19 cellular contexts compared by ENCODE assay signal in genomic region chr1:59640851-59641250, GRCh38.
"Had no signal": no experiment of that assay in that cellular context is flagged by ENCODE, and none has a peak within 500 bp of the region (broad histone marks: within the 10 kb centered on the region; RNA-seq: fewer than 3 reads in every experiment).

No MANE protein-coding gene starts in this region.

- H3K36me3 Mint-ChIP-seq: natural killer cell had no signal

- H3K79me2 ChIP-seq: hepatocyte had no signal

- H3K4me1 Mint-ChIP-seq: natural killer cell had no signal

- H3K27ac ChIP-seq: dorsolateral prefrontal cortex, gastroesophageal sphincter, pancreas, sigmoid colon, skin epidermis had no signal

- H3K36me3 ChIP-seq: gastroesophageal sphincter, pancreas, sigmoid colon had no signal

- DNase-seq: central memory CD4-positive, alpha-beta T cell; cortex of kidney; dorsolateral prefrontal cortex; effector CD8-positive, alpha-beta T cell; glutamatergic neuron; kidney; left cardiac atrium; natural killer cell; occipital lobe; pancreas; retina; sigmoid colon; stimulated activated CD4-positive, alpha-beta T cell treated with anti-CD3 and anti-CD28 coated beads, Interleukin-12 subunit alpha, Interleukin-12 subunit beta, amount 100 ng/mL, for 4 hours; stimulated activated naive CD4-positive, alpha-beta T cell treated with Interleukin-2 at 50 U/mL for 16 hours had no signal

- H3K27me3 Mint-ChIP-seq: progenitor cell of endocrine pancreas, type B pancreatic cell had no signal

- H3K9me3 Mint-ChIP-seq: natural killer cell had no signal

- H2AFZ ChIP-seq: hepatocyte had no signal

- H3K9me3 ChIP-seq: gastroesophageal sphincter, pancreas, sigmoid colon had no signal

- H3K4me3 ChIP-seq: dorsolateral prefrontal cortex, gastroesophageal sphincter, hepatocyte, pancreas, sigmoid colon, skin epidermis had no signal

- H3K27me3 ChIP-seq: dorsolateral prefrontal cortex, gastroesophageal sphincter, hepatocyte, pancreas, sigmoid colon had no signal

- ATAC-seq: gastroesophageal sphincter, natural killer cell, pancreas had no signal

- H3K4me3 Mint-ChIP-seq: natural killer cell, type B pancreatic cell had no signal

- H3K4me2 ChIP-seq: hepatocyte had no signal

- H3K27ac Mint-ChIP-seq: natural killer cell, progenitor cell of endocrine pancreas, type B pancreatic cell had no signal
